In genomic region chr11:78869293-78869692, GRCh38 we compare ENCODE assay signal across 27 cellular contexts.
A peak's percentile ranks its signal among the peaks of the same experiment; 100 is the strongest.
DNase-seq lines count a peak whose midpoint lies in the region; ATAC-seq, FAIRE-seq and TF ChIP-seq lines count a peak whose summit lies in the region.
"Had no signal": no experiment of that assay in that cellular context is flagged by ENCODE, and none has a peak within 500 bp of the region (broad histone marks: within the 10 kb centered on the region; RNA-seq: fewer than 3 reads in every experiment).

No MANE protein-coding gene starts in this region.

- H2BK120ac ChIP-seq in H1 (replicated peaks; ENCODE audit: low read depth, low read length): no peak overlapping the region

- no peak overlapping the region for H4K5ac ChIP-seq in H1 (ENCODE audit: insufficient read length, low read depth, low read length)

- H3K4me3 ChIP-seq in HUES48 (ENCODE audit: low read depth, low read length) (peak overlapping the region; percentile 30; the same call in 1 of the 2 replicates), H1 (ENCODE audit: extremely low read depth in 1 of 4, insufficient read depth in 2 of 4, low read depth in 3 of 4, low read length in 4 of 4) (peak overlapping the region in 1 of 4 experiments; percentile 15; a peak in 1 of 8 replicates)
- H3K4me3 ChIP-seq: SJCRH30 had no signal

- no peak for TF ChIP-seq RAD21 in H1 (IDR thresholded peaks at IDR 0.05 in 1 of 2, conservative IDR thresholded peaks at IDR 0.05 in 1 of 2; ENCODE audit: low read depth in 2 of 2, low read length in 2 of 2)

- no peak overlapping the region for H2AFZ ChIP-seq in H1 (ENCODE audit: low read length)

- H3K4me1 Mint-ChIP-seq in mesothelial cell of epicardium: peaks cover 20% of the 10 kb centered on the region
- H3K4me1 Mint-ChIP-seq: CD4-positive, alpha-beta memory T cell had no signal

- H3K27ac ChIP-seq in HUES48 (ENCODE audit: low read depth, low read length) (peak overlapping the region; percentile 10), H1 (ENCODE audit: low read depth, low read length) (no peak overlapping the region)
- H3K27ac ChIP-seq: SJCRH30 had no signal

- no peak overlapping the region for H3K9ac ChIP-seq in HUES48 (ENCODE audit: low read depth, low read length)
- no peak overlapping the region for H3K9ac ChIP-seq in H1 (replicated peaks in 1 of 4; ENCODE audit: extremely low read depth in 1 of 4, low read depth in 3 of 4, low read length in 3 of 4)

- no peak overlapping the region for H3K56ac ChIP-seq in H1 (replicated peaks; ENCODE audit: insufficient read length, low read depth, low read length)

- H3K79me1 ChIP-seq in H1 (ENCODE audit: low read depth, low read length): no peaks in the 10 kb centered on the region

- no peak overlapping the region for H3K14ac ChIP-seq in H1 (ENCODE audit: insufficient read length)

- H3K9me3 Mint-ChIP-seq in mesothelial cell of epicardium: no peaks in the 10 kb centered on the region
- H3K9me3 Mint-ChIP-seq: IgD-negative memory B cell had no signal

- H2BK5ac ChIP-seq in H1 (ENCODE audit: low read depth, low read length): no peak overlapping the region

- no peaks in the 10 kb centered on the region for H4K20me1 ChIP-seq in H1 (replicated peaks in 1 of 2; ENCODE audit: control insufficient read depth in 1 of 2, insufficient read depth in 2 of 2, low read length in 2 of 2)

- H3K27me3 ChIP-seq in HUES48 (ENCODE audit: control insufficient read depth, insufficient read depth, low read length) (no peaks in the 10 kb centered on the region), H1 (replicated peaks in 1 of 4; ENCODE audit: control insufficient read depth in 3 of 4, extremely low read depth in 1 of 4, insufficient read depth in 3 of 4, low read length in 3 of 4) (no peaks in the 10 kb centered on the region)
- H3K27me3 ChIP-seq: SJCRH30 had no signal

- no peak for ATAC-seq in HG03280 (IDR thresholded peaks at IDR 0.05; ENCODE audit: unreplicated experiment)
- ATAC-seq in GM21423 (IDR thresholded peaks at IDR 0.05; ENCODE audit: unreplicated experiment): no peak
- ATAC-seq: HCT116, PC-3, Right ventricle myocardium inferior, SK-N-SH treated with all-trans-retinoic acid at 6 μM for 48 hours had no signal

- no peak for DNase-seq in H1 (ENCODE audit: low read depth in 1 of 2, low spot score in 2 of 2)
- no peak for DNase-seq in mesothelial cell of epicardium (ENCODE audit: low spot score in 2 of 2, unreplicated experiment in 2 of 2)
- no peak for DNase-seq in NCI-H1436 treated with DMSO at 0.1 percent for 48 hours (lab: John Stamatoyannopoulos, UW)
- no peak for DNase-seq in activated naive CD4-positive, alpha-beta T cell (lab: John Stamatoyannopoulos, UW)
- DNase-seq: AML-193; C1 segment of cervical spinal cord; CD4-positive, alpha-beta memory T cell; COR-L47; NCI-H1092; NCI-H1436; NCI-H1930; NCI-H2107; NCI-H446; NCI-H524 treated with DMSO at 0.1 percent for 48 hours; NCI-H774; NK-92 treated with Interleukin-12 subunit alpha and Interleukin-12 subunit beta, amount 100 ng/mL, for 24 hours; PC-3; SJCRH30 had no signal

- no peak for TF ChIP-seq POLR2A in H1 (IDR thresholded peaks at IDR 0.05; ENCODE audit: control extremely low read depth in 1 of 2, low read depth in 2 of 2, low read length in 2 of 2)

- no peak overlapping the region for H2BK20ac ChIP-seq in H1 (ENCODE audit: low read length)

- CTCF ChIA-PET in H1 (lab: Charles Lee; ENCODE audit: partially characterized antibody): interaction anchor here (0.6 to 2.0 kb wide), 9 partner anchors 22 to 305 kb away, joined by 3 to 6 read pairs (median 4); no protein-coding TSS in a partner anchor

- no peak overlapping the region for H3K4ac ChIP-seq in H1 (replicated peaks; ENCODE audit: insufficient read length, low read depth, low read length)

- POLR2A ChIA-PET in H1 (lab: Charles Lee; ENCODE audit: partially characterized antibody): no interaction called here

- no peak overlapping the region for H2BK15ac ChIP-seq in H1 (ENCODE audit: low read length)

- H3K36me3 ChIP-seq in HUES48 (ENCODE audit: control insufficient read depth, insufficient read depth, low read length): no peaks in the 10 kb centered on the region
- H3K36me3 ChIP-seq in H1 (ENCODE audit: control insufficient read depth in 2 of 4, insufficient read depth in 4 of 4, low read length in 3 of 4): no peaks in the 10 kb centered on the region
- H3K36me3 ChIP-seq: SJCRH30 had no signal

- no peak overlapping the region for H3K23ac ChIP-seq in H1 (ENCODE audit: insufficient read length)

- H3K23me2 ChIP-seq in H1 (ENCODE audit: low read depth, low read length): no peaks in the 10 kb centered on the region

- H3K9me3 ChIP-seq in HUES48 (ENCODE audit: control insufficient read depth, insufficient read depth, low read length) (no peaks in the 10 kb centered on the region), H1 (ENCODE audit: insufficient read depth in 2 of 2, low read depth in 1 of 2, low read length in 1 of 2) (no peaks in the 10 kb centered on the region)
- H3K9me3 ChIP-seq: SJCRH30 had no signal

- no peak overlapping the region for H4K8ac ChIP-seq in H1 (ENCODE audit: extremely low read depth, insufficient read depth, low read length)

- peak overlapping the region; percentile 36 to 46 for H3K4me2 ChIP-seq in H1 (ENCODE audit: insufficient read depth in 1 of 2, low read depth in 2 of 2, low read length in 2 of 2)

- H3K79me2 ChIP-seq in H1 (ENCODE audit: control insufficient read depth in 1 of 2, insufficient read depth in 2 of 2, low read length in 2 of 2): no peaks in the 10 kb centered on the region

- H2BK12ac ChIP-seq in H1 (ENCODE audit: low read depth, low read length): no peak overlapping the region

- no peak for TF ChIP-seq EP300 in H1 (IDR thresholded peaks at IDR 0.05; ENCODE audit: borderline replicate concordance in 1 of 2, low read depth in 2 of 2, low read length in 2 of 2)

- no peak overlapping the region for H3K18ac ChIP-seq in H1 (ENCODE audit: extremely low read depth, low read length)

- TF ChIP-seq CTCF in H1 (IDR thresholded peaks at IDR 0.05; ENCODE audit: control extremely low read depth in 1 of 3, insufficient read depth in 1 of 3, low read depth in 1 of 3, low read length in 3 of 3): no peak
- TF ChIP-seq CTCF in mesothelial cell of epicardium (IDR thresholded peaks at IDR 0.05; ENCODE audit: unreplicated experiment): no peak

- no peak overlapping the region for H2AK5ac ChIP-seq in H1 (ENCODE audit: low read depth, low read length)

- H4K91ac ChIP-seq in H1 (replicated peaks; ENCODE audit: insufficient read length, low read length): no peak overlapping the region

- H3K4me3 Mint-ChIP-seq in mesothelial cell of epicardium: no peak overlapping the region
- H3K4me3 Mint-ChIP-seq: CD4-positive, alpha-beta memory T cell; IgD-negative memory B cell had no signal

- 9% methylated on average over 3 of the region's 3 CpGs; no CpG with 5 or more reads in 1 of the 2 experiments for WGBS in H1 (ENCODE audit: extremely low coverage in 1 of 2, insufficient coverage in 1 of 2, insufficient read length in 1 of 2, insufficient replicate concordance in 2 of 2, low coverage in 1 of 2, low lambda C conversion rate in 2 of 2, missing lambda C conversion rate in 1 of 2), 2 experiments

- peaks cover 51% of the 10 kb centered on the region for H3K4me1 ChIP-seq in HUES48 (ENCODE audit: control insufficient read depth, insufficient read depth, low read length)
- peaks cover 0 to 25% (median 17%) of the 10 kb centered on the region in 4 experiments; a peak in 6 of 7 replicates for H3K4me1 ChIP-seq in H1 (replicated peaks in 1 of 4; ENCODE audit: control insufficient read depth in 3 of 4, insufficient read depth in 4 of 4, low read length in 3 of 4)
- H3K4me1 ChIP-seq: SJCRH30 had no signal

- H3K27ac Mint-ChIP-seq in mesothelial cell of epicardium: peak overlapping the region; percentile 1
- H3K27ac Mint-ChIP-seq: CD4-positive, alpha-beta memory T cell; IgD-negative memory B cell had no signal

- H3K27me3 Mint-ChIP-seq in mesothelial cell of epicardium (ENCODE audit: low read depth): no peaks in the 10 kb centered on the region
- H3K27me3 Mint-ChIP-seq: IgD-negative memory B cell had no signal

- peaks cover 13% of the 10 kb centered on the region for H3K36me3 Mint-ChIP-seq in mesothelial cell of epicardium
- H3K36me3 Mint-ChIP-seq: CD4-positive, alpha-beta memory T cell; IgD-negative memory B cell had no signal

- no peak for FAIRE-seq in H1 (lab: Jason Lieb, UNC)
- FAIRE-seq: A204.1, GM18507 had no signal

TF ChIP-seq in H1, 55 proteins besides CTCF, POLR2A, EP300 and RAD21:
- TF ChIP-seq FOSL1 (IDR thresholded peaks at IDR 0.05; ENCODE audit: insufficient read depth, low read depth, low read length) (no peak), POU5F1 (IDR thresholded peaks at IDR 0.05; ENCODE audit: low read depth, low read length) (no peak), BACH1 (IDR thresholded peaks at IDR 0.05; ENCODE audit: low read length) (peak; percentile 45)
- TF ChIP-seq, protein P1, sequence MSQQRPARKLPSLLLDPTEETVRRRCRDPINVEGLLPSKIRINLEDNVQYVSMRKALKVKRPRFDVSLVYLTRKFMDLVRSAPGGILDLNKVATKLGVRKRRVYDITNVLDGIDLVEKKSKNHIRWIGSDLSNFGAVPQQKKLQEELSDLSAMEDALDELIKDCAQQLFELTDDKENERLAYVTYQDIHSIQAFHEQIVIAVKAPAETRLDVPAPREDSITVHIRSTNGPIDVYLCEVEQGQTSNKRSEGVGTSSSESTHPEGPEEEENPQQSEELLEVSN (IDR thresholded peaks at IDR 0.05): no peak
